In genomic region chr3:38210141-38210757, GRCh38 we compare ENCODE assay signal across 13 cellular contexts. TPM values are rescaled to one million over a fixed set of nuclear protein-coding genes. Genes with fewer than 3 reads are reported as not detected.
A peak's percentile ranks its signal among the peaks of the same experiment; 100 is the strongest.
DNase-seq lines count a peak whose midpoint lies in the region; ATAC-seq and TF ChIP-seq lines count a peak whose summit lies in the region.
"Had no signal": no experiment of that assay in that cellular context is flagged by ENCODE, and none has a peak within 500 bp of the region (broad histone marks: within the 10 kb centered on the region; RNA-seq: fewer than 3 reads in every experiment).

No MANE protein-coding gene starts in this region.

- H3K79me2 ChIP-seq in mesendoderm (ENCODE audit: control insufficient read depth, insufficient read depth, low read length), result peaks cover 3% of the 10 kb centered on the region

- H3K18ac ChIP-seq in mesendoderm (ENCODE audit: low read length), result no peak overlapping the region

- ATAC-seq in GM21447 (IDR thresholded peaks at IDR 0.05; ENCODE audit: unreplicated experiment) (peak; percentile 94), HG03139 (IDR thresholded peaks at IDR 0.05; ENCODE audit: unreplicated experiment) (peak; percentile 59), naive B cell (ENCODE audit: low read depth in 2 of 2) (peak; percentile 44 to 47), mucosa of descending colon (no peak)

- peaks cover 6 to 23% of the 10 kb centered on the region in 2 donors for H3K36me3 Mint-ChIP-seq in naive B cell

- H3K27me3 ChIP-seq in mesendoderm (ENCODE audit: insufficient read depth, low read length, poor library complexity), result no peaks in the 10 kb centered on the region

- intact Hi-C loops in mucosa of descending colon (cut with DNase I, micrococcal nuclease), result no loop called here

- H3K9ac ChIP-seq in mesendoderm (ENCODE audit: low read length), result no peak overlapping the region

- no peak overlapping the region for H3K23ac ChIP-seq in mesendoderm (ENCODE audit: low read length)

- WGBS in mesendoderm (ENCODE audit: extremely low coverage, insufficient coverage, low lambda C conversion rate), result no CpG with 5 or more reads among the region's 2 CpGs

- no peaks in the 10 kb centered on the region for H3K36me3 ChIP-seq in mesendoderm (ENCODE audit: control insufficient read depth, insufficient read depth, low read length)
- no peaks in the 10 kb centered on the region for H3K36me3 ChIP-seq in mucosa of descending colon (ENCODE audit: low read depth)

- H3K79me1 ChIP-seq in mesendoderm (ENCODE audit: low read length), result peaks cover 8% of the 10 kb centered on the region

- H3K9me3 ChIP-seq in mucosa of descending colon, result no peaks in the 10 kb centered on the region

- no peak overlapping the region for H4K8ac ChIP-seq in mesendoderm (ENCODE audit: low read depth, low read length)

- H2BK5ac ChIP-seq in mesendoderm (ENCODE audit: low read length), result no peak overlapping the region

- no peak overlapping the region for H3K56ac ChIP-seq in mesendoderm (ENCODE audit: low read length)

- H2BK15ac ChIP-seq in mesendoderm (replicated peaks; ENCODE audit: low read depth), result no peak overlapping the region

- peak overlapping the region in 4 of 6 donors; percentile 42 to 83 (median 70) for H3K27ac Mint-ChIP-seq in naive B cell

- no peak overlapping the region for H2AK5ac ChIP-seq in mesendoderm (ENCODE audit: low read length)

- H3K4me3 Mint-ChIP-seq in naive B cell, result no peak overlapping the region

- no peaks in the 10 kb centered on the region for H3K27me3 Mint-ChIP-seq in naive B cell

- H2BK120ac ChIP-seq in mesendoderm (ENCODE audit: low read depth, low read length), result no peak overlapping the region

- H3K4me3 ChIP-seq in mesendoderm (ENCODE audit: low read length) (no peak overlapping the region), mucosa of descending colon (no peak overlapping the region)

- H3K4me1 ChIP-seq in mesendoderm (ENCODE audit: control insufficient read depth, low read depth, low read length) (no peaks in the 10 kb centered on the region), mucosa of descending colon (ENCODE audit: low read depth) (no peaks in the 10 kb centered on the region)

- H3K4me2 ChIP-seq in mesendoderm (ENCODE audit: low read length), result no peak overlapping the region

- H3K4me1 Mint-ChIP-seq in naive B cell, result peaks cover 30 to 49% (median 37%) of the 10 kb centered on the region in 3 donors

- no peak overlapping the region for H3K4ac ChIP-seq in mesendoderm (ENCODE audit: low read depth, low read length)

- TF ChIP-seq CTCF in mucosa of descending colon (IDR thresholded peaks at IDR 0.05), result no peak

- no peak overlapping the region for H4K5ac ChIP-seq in mesendoderm (ENCODE audit: low read length)

- H3K27ac ChIP-seq in mesendoderm (ENCODE audit: low read depth, low read length), result no peak overlapping the region

- no peaks in the 10 kb centered on the region for H3K9me3 Mint-ChIP-seq in naive B cell

- DNase-seq in NCI-H2107 treated with DMSO at 0.1 percent for 48 hours (lab: John Stamatoyannopoulos, UW; ENCODE audit: unreplicated experiment) (peak; percentile 1), NCI-H2107 (lab: John Stamatoyannopoulos, UW) (no peak), naive B cell (no peak), mesendoderm (no peak), mucosa of descending colon (no peak)
- no peak for DNase-seq in activated CD4-positive, alpha-beta T cell treated with anti-CD3 and anti-CD28 coated beads for 48 hours
- DNase-seq: GDM1; NCI-H1694; stimulated activated CD4-positive, alpha-beta T cell treated with anti-CD3 and anti-CD28 coated beads, Interleukin-4, amount 100 ng/mL, for 4 hours; trophoblast cell had no signal

RNA-seq across cellular contexts. Expression of gene OXSR1, which starts 44.9 kb away (rescaled TPM):
- polyA plus RNA-seq in naive B cell (ENCODE audit: low read depth in 6 of 6), result 10 to 100 TPM in 5 of 6 donors, 1 to 10 TPM in 1; 7.8 to 15.5 (median 13.8) TPM
- polyA plus RNA-seq in mesendoderm (2013, experiment 1 of 2), result 24.2 TPM
- 24.6 TPM for polyA plus RNA-seq in mesendoderm (2013, experiment 2 of 2)
- total RNA-seq in mucosa of descending colon, result 10 to 100 TPM; 40.2 to 44.0 (median 41.9) TPM

RNA-seq across cellular contexts. Expression of gene SLC22A13, which starts 55.4 kb away (rescaled TPM):
- polyA plus RNA-seq in naive B cell (ENCODE audit: low read depth in 6 of 6), result under 1 TPM in 2 of 6 donors, not detected in 4; 0.29 to 0.36 TPM
- polyA plus RNA-seq in mesendoderm (2013, experiment 1 of 2), result 0.07 TPM
- polyA plus RNA-seq in mesendoderm (2013, experiment 2 of 2), result 0.03 TPM
- under 1 TPM; 0.51 to 0.84 (median 0.70) TPM for total RNA-seq in mucosa of descending colon
- total RNA-seq: A172 had no signal
